19 cellular contexts compared by ENCODE assay signal in the genomic region with DNA sequence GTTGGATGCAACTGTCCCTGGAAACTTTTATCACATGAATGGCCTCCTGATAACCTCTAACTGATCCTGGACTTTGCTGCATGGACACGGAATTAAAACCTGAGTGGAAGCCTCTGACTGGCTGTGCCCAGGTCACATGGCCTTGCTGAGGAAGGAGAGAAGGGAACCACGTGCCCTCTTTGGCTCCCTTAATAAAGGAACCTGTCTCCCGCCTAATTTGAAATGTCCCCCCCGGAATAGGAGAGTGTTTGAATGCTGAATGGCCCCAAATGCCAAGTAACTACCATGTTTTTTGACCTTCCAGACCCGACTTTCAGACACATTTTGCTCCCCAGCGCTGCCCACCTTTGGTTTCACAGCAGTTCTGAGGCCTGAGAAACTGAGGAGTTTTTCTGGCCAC.
DNase-seq lines count a peak whose midpoint lies in the region; ATAC-seq, FAIRE-seq and TF ChIP-seq lines count a peak whose summit lies in the region.
"Had no signal": no experiment of that assay in that cellular context is flagged by ENCODE, and none has a peak within 500 bp of the region (broad histone marks: within the 10 kb centered on the region; RNA-seq: fewer than 3 reads in every experiment).

No MANE protein-coding gene starts in this region.

- H3K9me3 ChIP-seq in left ventricle myocardium inferior (replicated peaks), result no peaks in the 10 kb centered on the region
- H3K9me3 ChIP-seq in K562 (replicated peaks; ENCODE audit: control insufficient read depth, insufficient read depth, low read depth, low read length), result no peaks in the 10 kb centered on the region

- H3K79me2 ChIP-seq in K562 (ENCODE audit: control insufficient read depth, insufficient read depth, low read length), result no peaks in the 10 kb centered on the region

- 0 out of 2 replicates have a peak, but pooled peaks cover 4% of the 10 kb centered on the region for H4K20me1 ChIP-seq in K562 (replicated peaks; ENCODE audit: control insufficient read depth, insufficient read depth, low read length)

- no peak for FAIRE-seq in K562 (lab: Jason Lieb, UNC)
- FAIRE-seq: GM19239, HepG2, HTR-8/SVneo had no signal

- H3K4me1 Mint-ChIP-seq in nephron, result peaks cover 60% of the 10 kb centered on the region

- no peak for TF ChIP-seq RAD21 in K562 (CRISPR knock-in tag; conservative IDR thresholded peaks at IDR 0.05 in 1 of 2, IDR thresholded peaks at IDR 0.05 in 1 of 2)

- H2AFZ ChIP-seq in K562 (ENCODE audit: low read depth, low read length), result no peak overlapping the region

- H3K27me3 Mint-ChIP-seq in nephron (ENCODE audit: low read depth), result peaks cover 12% of the 10 kb centered on the region

- TF ChIP-seq CTCF in left ventricle myocardium inferior (IDR thresholded peaks at IDR 0.05; ENCODE audit: borderline replicate concordance), result no peak
- no peak for TF ChIP-seq CTCF in K562 (IDR thresholded peaks at IDR 0.05 in 2 of 3, conservative IDR thresholded peaks at IDR 0.05 in 1 of 3; ENCODE audit: insufficient read depth in 2 of 3, low read depth in 1 of 3, low read length in 3 of 3)
- no peak for TF ChIP-seq CTCF in nephron (IDR thresholded peaks at IDR 0.05; ENCODE audit: unreplicated experiment in 3 of 3)
- no peak for TF ChIP-seq CTCF in GM10248 (IDR thresholded peaks at IDR 0.05; ENCODE audit: control extremely low read depth, extremely low read depth, low read depth, missing control alignments)

- H3K27me3 ChIP-seq in left ventricle myocardium inferior (ENCODE audit: low read depth), result no peaks in the 10 kb centered on the region
- H3K27me3 ChIP-seq in K562 (ENCODE audit: control insufficient read depth in 2 of 2, insufficient read depth in 2 of 2, low read length in 2 of 2), result peaks cover 13 to 31% of the 10 kb centered on the region in 2 experiments; a peak in 4 of 5 replicates

- H3K4me2 ChIP-seq in K562 (ENCODE audit: insufficient read depth, low read length), result no peak overlapping the region

- H3K9me1 ChIP-seq in K562 (ENCODE audit: control insufficient read depth, insufficient read depth, low read length), result no peaks in the 10 kb centered on the region

- POLR2A ChIA-PET in HEK293T (lab: Yijun Ruan, JAX) (no interaction called here), K562 (lab: Yijun Ruan, JAX) (interaction anchor here (0.6 kb wide), 1 partner anchor 34 kb away, joined by 3 read pairs; no protein-coding TSS in a partner anchor), GM10248 (lab: Yijun Ruan, JAX) (no interaction called here)

- H3K4me1 ChIP-seq in left ventricle myocardium inferior (peaks cover 80% of the 10 kb centered on the region), K562 (replicated peaks in 1 of 2; ENCODE audit: control insufficient read depth in 2 of 2, insufficient read depth in 2 of 2, low read length in 2 of 2) (peaks cover 6 to 7% of the 10 kb centered on the region in 2 experiments)

- 2% methylated on average over 6 of the region's 6 CpGs for WGBS in K562 (ENCODE audit: insufficient coverage, low coverage, missing lambda C conversion rate)

- intact Hi-C loops in left ventricle myocardium inferior (cut with micrococcal nuclease) (no loop called here), left ventricle myocardium superior (cut with micrococcal nuclease) (loop anchor here (10.0 kb wide), 1 partner anchor 51 kb away; no protein-coding TSS in a partner anchor), K562 (cut with micrococcal nuclease) (no loop called here)

- TF ChIP-seq EP300 in K562 (IDR thresholded peaks at IDR 0.05; ENCODE audit: low read length), result no peak

- no TSS peak for BruUV-seq in K562 (replicated peaks; lab: Mats Ljungman, UMichigan)

- ATAC-seq in left ventricle myocardium superior, result no peak
- no peak for ATAC-seq in K562
- no peak for ATAC-seq in HG03039 (IDR thresholded peaks at IDR 0.05; ENCODE audit: unreplicated experiment)
- ATAC-seq: HepG2 had no signal

- H3K9me3 Mint-ChIP-seq in nephron, result no peaks in the 10 kb centered on the region
- H3K9me3 Mint-ChIP-seq: CD4-positive, alpha-beta T cell; H9 had no signal

- in situ Hi-C loops in K562 (cut with MboI), result no loop called here

- H3K27ac Mint-ChIP-seq in nephron, result peak overlapping the region in 2 of 3 experiments; percentile 27 to 34
- H3K27ac Mint-ChIP-seq: CD4-positive, alpha-beta T cell had no signal

- no peak overlapping the region for H3K9ac ChIP-seq in K562 (ENCODE audit: insufficient read depth in 1 of 2, low read depth in 2 of 2, low read length in 2 of 2)

- DNase-seq in left ventricle myocardium inferior (no peak), left ventricle myocardium superior (no peak), HEK293T (ENCODE audit: extremely low spot score) (peak; percentile 3), K562 (ENCODE audit: extremely low read depth in 1 of 4, low spot score in 3 of 4) (no peak), GM10248 (ENCODE audit: extremely low spot score) (no peak)
- no peak for DNase-seq in activated CD4-positive, alpha-beta T cell treated with anti-CD3 and anti-CD28 coated beads, Interleukin-2, amount 50 U/mL, for 48 hours
- DNase-seq: ACHN; C1 segment of cervical spinal cord; Calu3; CD4-positive, alpha-beta T cell; DND-41; GDM1; H9; KBM-7 had no signal

- no peak overlapping the region for H3K4me3 ChIP-seq in left ventricle myocardium inferior
- H3K4me3 ChIP-seq in K562, result no peak overlapping the region

- peak overlapping the region; percentile 94 for H3K27ac ChIP-seq in left ventricle myocardium inferior (replicated peaks)
- H3K27ac ChIP-seq in K562 (ENCODE audit: extremely low read depth, low read depth, low read length), result no peak overlapping the region

- no peaks in the 10 kb centered on the region for H3K36me3 Mint-ChIP-seq in nephron (ENCODE audit: low read depth)

- H3K36me3 ChIP-seq in left ventricle myocardium inferior (no peaks in the 10 kb centered on the region), K562 (ENCODE audit: control insufficient read depth, insufficient read depth, low read length) (no peaks in the 10 kb centered on the region)

- H3K4me3 Mint-ChIP-seq in nephron, result no peak overlapping the region
- H3K4me3 Mint-ChIP-seq: CD4-positive, alpha-beta T cell; H9 had no signal

- no peak for TF ChIP-seq POLR2A in K562 (conservative IDR thresholded peaks at IDR 0.05)

- CTCF ChIA-PET in HEK293T (lab: Yijun Ruan, JAX) (no interaction called here), K562 (lab: Yijun Ruan, JAX; ENCODE audit: low intra/inter-chr PET ratio) (no interaction called here), GM10248 (lab: Yijun Ruan, JAX) (no interaction called here)

TF ChIP-seq in HEK293T, 16 proteins besides CTCF, POLR2A, EP300 and RAD21:
- no peak for TF ChIP-seq CTBP1 (IDR thresholded peaks at IDR 0.05; ENCODE audit: borderline replicate concordance)
- TF ChIP-seq SUZ12 (IDR thresholded peaks at IDR 0.05), result no peak
- no peak for TF ChIP-seq BHLHE40 (IDR thresholded peaks at IDR 0.05; ENCODE audit: borderline replicate concordance)
- no peak for TF ChIP-seq L3MBTL2 (conservative IDR thresholded peaks at IDR 0.05)
- TF ChIP-seq ZNF384 (IDR thresholded peaks at IDR 0.05), result no peak
- TF ChIP-seq, protein P1, sequence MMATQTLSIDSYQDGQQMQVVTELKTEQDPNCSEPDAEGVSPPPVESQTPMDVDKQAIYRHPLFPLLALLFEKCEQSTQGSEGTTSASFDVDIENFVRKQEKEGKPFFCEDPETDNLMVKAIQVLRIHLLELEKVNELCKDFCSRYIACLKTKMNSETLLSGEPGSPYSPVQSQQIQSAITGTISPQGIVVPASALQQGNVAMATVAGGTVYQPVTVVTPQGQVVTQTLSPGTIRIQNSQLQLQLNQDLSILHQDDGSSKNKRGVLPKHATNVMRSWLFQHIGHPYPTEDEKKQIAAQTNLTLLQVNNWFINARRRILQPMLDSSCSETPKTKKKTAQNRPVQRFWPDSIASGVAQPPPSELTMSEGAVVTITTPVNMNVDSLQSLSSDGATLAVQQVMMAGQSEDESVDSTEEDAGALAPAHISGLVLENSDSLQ (IDR thresholded peaks at IDR 0.05), result no peak
- no peak for TF ChIP-seq ARNT (IDR thresholded peaks at IDR 0.05)
- TF ChIP-seq LEF1 (IDR thresholded peaks at IDR 0.05; ENCODE audit: borderline replicate concordance), result no peak
- TF ChIP-seq TARDBP (IDR thresholded peaks at IDR 0.05), result no peak
- TF ChIP-seq NFRKB (IDR thresholded peaks at IDR 0.05), result no peak
TF ChIP-seq in HEK293T: peak in this region for 0.

TF ChIP-seq in K562, 482 proteins besides CTCF, POLR2A, EP300 and RAD21 (continues in another document):
- TF ChIP-seq FOXM1 (IDR thresholded peaks at IDR 0.05; ENCODE audit: low read depth) (no peak), FOXM1 (CRISPR knock-in tag; IDR thresholded peaks at IDR 0.05; ENCODE audit: low read depth) (no peak), RAD51 (IDR thresholded peaks at IDR 0.05; ENCODE audit: borderline replicate concordance, low read depth) (peak; percentile 66), STAT5A (IDR thresholded peaks at IDR 0.05; ENCODE audit: borderline replicate concordance, low read length) (no peak), ELF1 (tag; IDR thresholded peaks at IDR 0.05) (0 out of 2 replicates have a peak, but pooled peaks have one; percentile 13)
- TF ChIP-seq, protein P2, sequence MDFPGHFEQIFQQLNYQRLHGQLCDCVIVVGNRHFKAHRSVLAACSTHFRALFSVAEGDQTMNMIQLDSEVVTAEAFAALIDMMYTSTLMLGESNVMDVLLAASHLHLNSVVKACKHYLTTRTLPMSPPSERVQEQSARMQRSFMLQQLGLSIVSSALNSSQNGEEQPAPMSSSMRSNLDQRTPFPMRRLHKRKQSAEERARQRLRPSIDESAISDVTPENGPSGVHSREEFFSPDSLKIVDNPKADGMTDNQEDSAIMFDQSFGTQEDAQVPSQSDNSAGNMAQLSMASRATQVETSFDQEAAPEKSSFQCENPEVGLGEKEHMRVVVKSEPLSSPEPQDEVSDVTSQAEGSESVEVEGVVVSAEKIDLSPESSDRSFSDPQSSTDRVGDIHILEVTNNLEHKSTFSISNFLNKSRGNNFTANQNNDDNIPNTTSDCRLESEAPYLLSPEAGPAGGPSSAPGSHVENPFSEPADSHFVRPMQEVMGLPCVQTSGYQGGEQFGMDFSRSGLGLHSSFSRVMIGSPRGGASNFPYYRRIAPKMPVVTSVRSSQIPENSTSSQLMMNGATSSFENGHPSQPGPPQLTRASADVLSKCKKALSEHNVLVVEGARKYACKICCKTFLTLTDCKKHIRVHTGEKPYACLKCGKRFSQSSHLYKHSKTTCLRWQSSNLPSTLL (IDR thresholded peaks at IDR 0.05), result no peak
- TF ChIP-seq, protein P3, sequence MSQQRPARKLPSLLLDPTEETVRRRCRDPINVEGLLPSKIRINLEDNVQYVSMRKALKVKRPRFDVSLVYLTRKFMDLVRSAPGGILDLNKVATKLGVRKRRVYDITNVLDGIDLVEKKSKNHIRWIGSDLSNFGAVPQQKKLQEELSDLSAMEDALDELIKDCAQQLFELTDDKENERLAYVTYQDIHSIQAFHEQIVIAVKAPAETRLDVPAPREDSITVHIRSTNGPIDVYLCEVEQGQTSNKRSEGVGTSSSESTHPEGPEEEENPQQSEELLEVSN (IDR thresholded peaks at IDR 0.05; ENCODE audit: borderline replicate concordance in 1 of 2, extremely low read depth in 1 of 2, insufficient read depth in 1 of 2, insufficient read length in 1 of 2, low read depth in 1 of 2, low read length in 1 of 2, poor library complexity in 1 of 2, severe bottlenecking in 1 of 2), result peak in 1 of 2 experiments; percentile 18
